ENCODE assay signal across 19 cellular contexts in the genomic region with DNA sequence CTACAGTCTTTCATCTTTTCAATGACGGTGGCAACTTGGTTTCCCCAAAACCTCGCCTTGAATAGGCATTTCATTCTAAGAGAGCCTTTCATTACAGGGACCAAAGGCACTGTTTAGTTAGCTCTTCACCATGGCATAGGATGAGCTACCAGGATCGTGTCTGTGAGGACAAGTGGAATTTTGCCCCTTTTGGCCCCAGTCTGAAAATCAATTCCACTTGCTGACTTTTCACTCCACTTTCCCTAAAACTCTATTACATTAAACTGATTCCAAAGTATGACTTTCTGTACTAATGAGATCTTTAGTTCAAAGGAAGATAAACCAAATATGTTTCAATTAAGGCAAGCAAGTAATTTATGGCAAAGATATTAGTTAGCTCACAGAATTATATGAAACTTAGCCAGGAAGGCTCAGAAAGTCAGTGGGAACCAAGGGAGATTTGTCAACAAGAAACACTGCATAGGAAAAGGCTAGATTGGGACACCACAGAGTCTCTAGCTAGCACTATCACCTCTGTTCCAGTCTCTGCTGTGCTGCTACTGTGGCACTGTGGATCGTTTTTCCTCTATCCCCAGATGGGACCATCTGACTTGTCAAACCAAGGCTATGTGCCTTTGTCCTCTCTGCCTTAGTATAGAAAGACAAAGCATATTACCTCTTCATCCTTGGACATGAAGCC.
A peak's percentile ranks its signal among the peaks of the same experiment; 100 is the strongest.
DNase-seq lines count a peak whose midpoint lies in the region; ATAC-seq, FAIRE-seq and TF ChIP-seq lines count a peak whose summit lies in the region.
"Had no signal": no experiment of that assay in that cellular context is flagged by ENCODE, and none has a peak within 500 bp of the region (broad histone marks: within the 10 kb centered on the region; RNA-seq: fewer than 3 reads in every experiment).

No MANE protein-coding gene starts in this region.

- peaks cover 7% of the 10 kb centered on the region for H3K27me3 Mint-ChIP-seq in glutamatergic neuron (ENCODE audit: unreplicated experiment)

- H3K36me3 ChIP-seq in cardiac muscle cell = no peaks in the 10 kb centered on the region
- H3K36me3 ChIP-seq in right atrium auricular region = no peaks in the 10 kb centered on the region
- no peaks in the 10 kb centered on the region for H3K36me3 ChIP-seq in HepG2 (replicated peaks in 1 of 2; ENCODE audit: control insufficient read depth in 1 of 2, insufficient read depth in 2 of 2, low read length in 2 of 2)
- no peaks in the 10 kb centered on the region for H3K36me3 ChIP-seq in smooth muscle cell (ENCODE audit: low read depth)

- no peaks in the 10 kb centered on the region for H3K9me3 Mint-ChIP-seq in glutamatergic neuron (ENCODE audit: unreplicated experiment)
- H3K9me3 Mint-ChIP-seq: CD8-positive, alpha-beta T cell; H9; IgD-negative memory B cell had no signal

- H3K27ac Mint-ChIP-seq in glutamatergic neuron (ENCODE audit: unreplicated experiment) = peak overlapping the region; percentile 96
- H3K27ac Mint-ChIP-seq: CD8-positive, alpha-beta T cell; H9; IgD-negative memory B cell had no signal

- WGBS in HepG2 (ENCODE audit: low lambda C conversion rate) = 71% methylated on average over 3 of the region's 4 CpGs
- 87% methylated on average over 4 of the region's 4 CpGs for WGBS in smooth muscle cell (ENCODE audit: low lambda C conversion rate)

- no peaks in the 10 kb centered on the region for H3K9me3 ChIP-seq in cardiac muscle cell (ENCODE audit: low read depth)
- no peaks in the 10 kb centered on the region for H3K9me3 ChIP-seq in right atrium auricular region
- no peaks in the 10 kb centered on the region for H3K9me3 ChIP-seq in HepG2 (ENCODE audit: low read length)
- no peaks in the 10 kb centered on the region for H3K9me3 ChIP-seq in smooth muscle cell (replicated peaks; ENCODE audit: low read depth)
- H3K9me3 ChIP-seq: A549 had no signal

- TF ChIP-seq POLR2A in HepG2 (IDR thresholded peaks at IDR 0.05; ENCODE audit: insufficient read depth in 1 of 2, low read depth in 2 of 2, low read length in 2 of 2) = no peak

- no TSS peak for BruUV-seq in HepG2 (replicated peaks; lab: Mats Ljungman, UMichigan)

- TF ChIP-seq CTCF in cardiac muscle cell (IDR thresholded peaks at IDR 0.05; ENCODE audit: low read depth, low read length) = no peak
- no peak for TF ChIP-seq CTCF in right atrium auricular region (IDR thresholded peaks at IDR 0.05)
- TF ChIP-seq CTCF in glutamatergic neuron (IDR thresholded peaks at IDR 0.05; ENCODE audit: partially characterized antibody, unreplicated experiment) = no peak
- TF ChIP-seq CTCF in HepG2 (CRISPR knock-in tag; IDR thresholded peaks at IDR 0.05) = no peak
- no peak for TF ChIP-seq CTCF in smooth muscle cell (IDR thresholded peaks at IDR 0.05; ENCODE audit: borderline replicate concordance, insufficient read depth, poor library complexity, severe bottlenecking)

- POLR2A ChIA-PET in HepG2 (lab: Yijun Ruan, JAX) = interaction anchor here (0.7 to 1.4 kb wide), 2 partner anchors 8 to 577 kb away, joined by 3 read pairs; no protein-coding TSS in a partner anchor

- in situ Hi-C loops in HepG2 (cut with HindIII; ENCODE audit: extremely low pct_ligation_motif_present, low pct_unique_long_range_greater_than_20kb) = loop anchor here (5.0 kb wide), 1 partner anchor 59 kb away; no protein-coding TSS in a partner anchor

- H3K4me3 ChIP-seq in cardiac muscle cell (no peak overlapping the region), right atrium auricular region (no peak overlapping the region), HepG2 (replicated peaks in 1 of 3; ENCODE audit: insufficient read depth in 1 of 3, low read depth in 2 of 3, low read length in 3 of 3) (no peak overlapping the region), smooth muscle cell (no peak overlapping the region)
- H3K4me3 ChIP-seq: A549 had no signal

- H3K27ac ChIP-seq in cardiac muscle cell = peak overlapping the region; percentile 76
- H3K27ac ChIP-seq in right atrium auricular region = no peak overlapping the region
- H3K27ac ChIP-seq in HepG2 (ENCODE audit: extremely low read length, insufficient read depth, low read length) = peak overlapping the region; percentile 5
- no peak overlapping the region for H3K27ac ChIP-seq in smooth muscle cell (ENCODE audit: low read depth)
- H3K27ac ChIP-seq: 22Rv1, A549 had no signal

- intact Hi-C loops in HepG2 (cut with micrococcal nuclease; ENCODE audit: unreplicated experiment) = loop anchor here (5.0 kb wide), 1 partner anchor 251 kb away; no protein-coding TSS in a partner anchor

- H3F3A ChIP-seq in smooth muscle cell (ENCODE audit: low read depth) = no peaks in the 10 kb centered on the region

- H4K20me1 ChIP-seq in HepG2 (ENCODE audit: insufficient read depth, low read length) (no peaks in the 10 kb centered on the region), smooth muscle cell (ENCODE audit: low read depth) (no peaks in the 10 kb centered on the region)

- ATAC-seq in HepG2 = peak; percentile 38
- ATAC-seq in HG02970 (IDR thresholded peaks at IDR 0.05; ENCODE audit: low FRiP score, unreplicated experiment) = no peak
- no peak for ATAC-seq in GM19397 (IDR thresholded peaks at IDR 0.05; ENCODE audit: unreplicated experiment)
- ATAC-seq: A549; CD8-positive, alpha-beta T cell had no signal

- H3K27me3 ChIP-seq in cardiac muscle cell (no peaks in the 10 kb centered on the region), right atrium auricular region (no peaks in the 10 kb centered on the region), HepG2 (ENCODE audit: control insufficient read depth in 1 of 2, insufficient read depth in 2 of 2, low read length in 2 of 2) (no peaks in the 10 kb centered on the region), smooth muscle cell (ENCODE audit: low read depth) (peaks cover 3% of the 10 kb centered on the region)

- FAIRE-seq in HepG2 (lab: Jason Lieb, UNC) = no peak
- FAIRE-seq: A549, HTR-8/SVneo had no signal

- peak overlapping the region; percentile 69 for H3K4me3 Mint-ChIP-seq in glutamatergic neuron (ENCODE audit: unreplicated experiment)
- H3K4me3 Mint-ChIP-seq: CD8-positive, alpha-beta T cell; H9; IgD-negative memory B cell had no signal

- H3K36me3 Mint-ChIP-seq in glutamatergic neuron (ENCODE audit: unreplicated experiment) = no peaks in the 10 kb centered on the region
- H3K36me3 Mint-ChIP-seq: CD8-positive, alpha-beta T cell had no signal

- CTCF ChIA-PET in HepG2 (lab: Yijun Ruan, JAX; ENCODE audit: low intra/inter-chr PET ratio, low total read pairs) = no interaction called here

- TF ChIP-seq EP300 in HepG2 (IDR thresholded peaks at IDR 0.05; ENCODE audit: low read depth in 2 of 2, low read length in 2 of 2) (no peak), HepG2 (CRISPR knock-in tag; IDR thresholded peaks at IDR 0.05; ENCODE audit: borderline replicate concordance) (no peak)

- TF ChIP-seq RAD21 in HepG2 (CRISPR knock-in tag; IDR thresholded peaks at IDR 0.05) = no peak

- H3K4me1 ChIP-seq in cardiac muscle cell (ENCODE audit: low read depth) (peaks cover 51% of the 10 kb centered on the region), right atrium auricular region (no peaks in the 10 kb centered on the region), HepG2 (ENCODE audit: insufficient read depth, low read length) (peaks cover 60% of the 10 kb centered on the region), smooth muscle cell (ENCODE audit: low read depth) (no peaks in the 10 kb centered on the region)
- H3K4me1 ChIP-seq: A549 had no signal

- no peak overlapping the region for H2AFZ ChIP-seq in HepG2 (ENCODE audit: low read length)
- no peak overlapping the region for H2AFZ ChIP-seq in smooth muscle cell (ENCODE audit: low read depth)

- DNase-seq in cardiac muscle cell (ENCODE audit: low read depth in 1 of 2, low spot score in 1 of 2) = no peak
- no peak for DNase-seq in right atrium auricular region (ENCODE audit: low spot score)
- no peak for DNase-seq in glutamatergic neuron
- no peak for DNase-seq in HepG2 (ENCODE audit: low spot score)
- DNase-seq in stimulated activated CD4-positive, alpha-beta T cell treated with anti-CD3 and anti-CD28 coated beads, Interleukin-4, amount 100 ng/mL, for 24 hours = no peak
- no peak for DNase-seq in smooth muscle cell (lab: John Stamatoyannopoulos, UW; ENCODE audit: unreplicated experiment)
- DNase-seq: AML-193; Calu3; CD8-positive, alpha-beta T cell; DMS79 treated with DMSO at 0.1 percent for 48 hours; GF-D8; GOT3; H9 had no signal

- H3K79me2 ChIP-seq in HepG2 (ENCODE audit: insufficient read depth, low read length) = no peaks in the 10 kb centered on the region
- no peaks in the 10 kb centered on the region for H3K79me2 ChIP-seq in smooth muscle cell (ENCODE audit: low read depth)

- peaks cover 28% of the 10 kb centered on the region for H3K4me1 Mint-ChIP-seq in glutamatergic neuron (ENCODE audit: low read depth, unreplicated experiment)

- H3K9ac ChIP-seq in HepG2 (ENCODE audit: insufficient read depth, low read depth, low read length) (no peak overlapping the region), smooth muscle cell (ENCODE audit: low read depth) (no peak overlapping the region)

- peak overlapping the region; percentile 24; the same call in 1 of the 2 replicates for H3K4me2 ChIP-seq in HepG2 (ENCODE audit: low read depth, low read length)
- H3K4me2 ChIP-seq in smooth muscle cell = no peak overlapping the region
- H3K4me2 ChIP-seq: A549 had no signal

TF ChIP-seq in HepG2, 621 proteins besides CTCF, POLR2A, EP300 and RAD21:
- TF ChIP-seq FOXA1 (IDR thresholded peaks at IDR 0.05) (no peak), FOXA1 (CRISPR knock-in tag; IDR thresholded peaks at IDR 0.05) (0 out of 2 replicates have a peak, but pooled peaks have one; percentile 8)
- TF ChIP-seq, protein P1, sequence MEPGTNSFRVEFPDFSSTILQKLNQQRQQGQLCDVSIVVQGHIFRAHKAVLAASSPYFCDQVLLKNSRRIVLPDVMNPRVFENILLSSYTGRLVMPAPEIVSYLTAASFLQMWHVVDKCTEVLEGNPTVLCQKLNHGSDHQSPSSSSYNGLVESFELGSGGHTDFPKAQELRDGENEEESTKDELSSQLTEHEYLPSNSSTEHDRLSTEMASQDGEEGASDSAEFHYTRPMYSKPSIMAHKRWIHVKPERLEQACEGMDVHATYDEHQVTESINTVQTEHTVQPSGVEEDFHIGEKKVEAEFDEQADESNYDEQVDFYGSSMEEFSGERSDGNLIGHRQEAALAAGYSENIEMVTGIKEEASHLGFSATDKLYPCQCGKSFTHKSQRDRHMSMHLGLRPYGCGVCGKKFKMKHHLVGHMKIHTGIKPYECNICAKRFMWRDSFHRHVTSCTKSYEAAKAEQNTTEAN (CRISPR knock-in tag; conservative IDR thresholded peaks at IDR 0.05) = no peak

Comparison
In these comparisons a context has a peak if more than half of its experiments do, and no peak if none do; other contexts are left out.
1. H3K27ac ChIP-seq: peak in cardiac muscle cell (single experiment) and HepG2 (single experiment); none in right atrium auricular region (0 of 2) and smooth muscle cell (single experiment).